Comparison of ENCODE assay signal across 11 cellular contexts in genomic region chr2:111072220-111072871, GRCh38. TPM values are rescaled to one million over a fixed set of nuclear protein-coding genes. Genes with fewer than 3 reads are reported as not detected.
DNase-seq lines count a peak whose midpoint lies in the region; ATAC-seq, FAIRE-seq and TF ChIP-seq lines count a peak whose summit lies in the region.
"Had no signal": no experiment of that assay in that cellular context is flagged by ENCODE, and none has a peak within 500 bp of the region (broad histone marks: within the 10 kb centered on the region; RNA-seq: fewer than 3 reads in every experiment).

No MANE protein-coding gene starts in this region.

- no peaks in the 10 kb centered on the region for H3K36me3 Mint-ChIP-seq in astrocyte (ENCODE audit: low read depth, unreplicated experiment)
- no peaks in the 10 kb centered on the region for H3K36me3 Mint-ChIP-seq in type B pancreatic cell
- no peaks in the 10 kb centered on the region for H3K36me3 Mint-ChIP-seq in CD4-positive, alpha-beta memory T cell

- FAIRE-seq in astrocyte (lab: Jason Lieb, UNC) (peak; percentile 74), urothelium cell line (lab: Jason Lieb, UNC) (peak; percentile 46)

- H3K27me3 Mint-ChIP-seq in astrocyte (ENCODE audit: low read depth, unreplicated experiment) (peaks cover 4% of the 10 kb centered on the region), type B pancreatic cell (no peaks in the 10 kb centered on the region)
- peaks cover 0 to 5% of the 10 kb centered on the region in 2 donors for H3K27me3 Mint-ChIP-seq in CD4-positive, alpha-beta memory T cell
- H3K27me3 Mint-ChIP-seq: activated naive CD8-positive, alpha-beta T cell had no signal

- DNase-seq in left ventricle myocardium superior (no peak), Right ventricle myocardium superior (no peak), astrocyte (ENCODE audit: low read depth) (peak; percentile 87), hepatic stellate cell (ENCODE audit: low spot score) (peak; percentile 60), urothelium cell line (ENCODE audit: low spot score) (peak; percentile 72), type B pancreatic cell (ENCODE audit: extremely low spot score, unreplicated experiment) (no peak), NCI-H2171 treated with DMSO at 0.1 percent for 48 hours (lab: John Stamatoyannopoulos, UW) (no peak)
- DNase-seq in CD4-positive, alpha-beta memory T cell = no peak
- DNase-seq: AML-193 had no signal

- peak overlapping the region; percentile 64 for H3K4me2 ChIP-seq in astrocyte (ENCODE audit: low read length)

- intact Hi-C loops in left ventricle myocardium superior (cut with micrococcal nuclease) (no loop called here), Right ventricle myocardium superior (cut with DNase I) (no loop called here)
- intact Hi-C loops in CD4-positive, alpha-beta memory T cell (cut with micrococcal nuclease) = no loop called here

- peak overlapping the region; percentile 14 for H3K4me3 ChIP-seq in astrocyte (ENCODE audit: insufficient read depth, low read depth, low read length)
- H3K4me3 ChIP-seq in CD4-positive, alpha-beta memory T cell (ENCODE audit: low read length in 2 of 2) = no peak overlapping the region

- TF ChIP-seq CTCF in astrocyte (IDR thresholded peaks at IDR 0.05; ENCODE audit: insufficient read depth, low read depth, low read length) (no peak), type B pancreatic cell (conservative IDR thresholded peaks at IDR 0.05) (no peak)

- no peaks in the 10 kb centered on the region for H4K20me1 ChIP-seq in astrocyte (ENCODE audit: insufficient read depth, low read length)

- peak overlapping the region; percentile 38 for H3K27ac Mint-ChIP-seq in astrocyte (ENCODE audit: unreplicated experiment)
- H3K27ac Mint-ChIP-seq in type B pancreatic cell = no peak overlapping the region
- no peak overlapping the region for H3K27ac Mint-ChIP-seq in CD4-positive, alpha-beta memory T cell
- H3K27ac Mint-ChIP-seq: activated naive CD8-positive, alpha-beta T cell had no signal

- no peaks in the 10 kb centered on the region for H3K9me3 ChIP-seq in astrocyte (ENCODE audit: insufficient read depth, low read depth, low read length)
- no peaks in the 10 kb centered on the region for H3K9me3 ChIP-seq in CD4-positive, alpha-beta memory T cell (ENCODE audit: control insufficient read depth in 1 of 2, low read length in 2 of 2)
- H3K9me3 ChIP-seq: neutrophil had no signal

- H3K4me3 Mint-ChIP-seq in astrocyte (ENCODE audit: unreplicated experiment) (no peak overlapping the region), type B pancreatic cell (no peak overlapping the region)
- no peak overlapping the region for H3K4me3 Mint-ChIP-seq in CD4-positive, alpha-beta memory T cell
- H3K4me3 Mint-ChIP-seq: activated naive CD8-positive, alpha-beta T cell had no signal

- no peaks in the 10 kb centered on the region for H3K36me3 ChIP-seq in astrocyte (ENCODE audit: insufficient read depth, low read length)
- H3K36me3 ChIP-seq in CD4-positive, alpha-beta memory T cell (ENCODE audit: insufficient read depth, low read length) = no peaks in the 10 kb centered on the region
- H3K36me3 ChIP-seq: neutrophil had no signal

- CTCF ChIA-PET in CD4-positive, alpha-beta memory T cell (lab: Charles Lee; ENCODE audit: partially characterized antibody) = interaction anchor here (1.7 to 2.1 kb wide), 2 partner anchors 10 to 32 kb away, joined by 3 to 5 read pairs; no protein-coding TSS in a partner anchor

- no peak overlapping the region for H2AFZ ChIP-seq in astrocyte (ENCODE audit: low read depth, low read length)

- POLR2A ChIA-PET in CD4-positive, alpha-beta memory T cell (lab: Charles Lee; ENCODE audit: partially characterized antibody) = no interaction called here

- no peaks in the 10 kb centered on the region for H3K79me2 ChIP-seq in astrocyte (ENCODE audit: insufficient read depth, low read length)

- peak overlapping the region; percentile 83 for H3K27ac ChIP-seq in astrocyte (ENCODE audit: low read depth, low read length)
- no peak overlapping the region for H3K27ac ChIP-seq in CD4-positive, alpha-beta memory T cell (ENCODE audit: low read depth, low read length)
- H3K27ac ChIP-seq: neutrophil had no signal

- ATAC-seq in left ventricle myocardium superior (peak; percentile 59), Right ventricle myocardium superior (ENCODE audit: poor library complexity) (no peak)

- peaks cover 23% of the 10 kb centered on the region for H3K4me1 ChIP-seq in astrocyte (ENCODE audit: insufficient read depth, low read length)
- no peaks in the 10 kb centered on the region for H3K4me1 ChIP-seq in CD4-positive, alpha-beta memory T cell (ENCODE audit: insufficient read depth, low read length)

- H3K27me3 ChIP-seq in astrocyte (ENCODE audit: insufficient read depth, low read length) = peaks cover 4% of the 10 kb centered on the region
- no peaks in the 10 kb centered on the region for H3K27me3 ChIP-seq in CD4-positive, alpha-beta memory T cell (ENCODE audit: insufficient read depth, low read length)
- H3K27me3 ChIP-seq: neutrophil had no signal

- peaks cover 5% of the 10 kb centered on the region for H3K9me3 Mint-ChIP-seq in astrocyte (ENCODE audit: unreplicated experiment)
- H3K9me3 Mint-ChIP-seq in type B pancreatic cell = peaks cover 13% of the 10 kb centered on the region
- H3K9me3 Mint-ChIP-seq in CD4-positive, alpha-beta memory T cell = peaks cover 0 to 31% (median 19%) of the 10 kb centered on the region in 8 donors

- H3K9ac ChIP-seq in astrocyte (ENCODE audit: low read length) = peak overlapping the region; percentile 55

- H3K4me1 Mint-ChIP-seq in astrocyte (ENCODE audit: low read depth, unreplicated experiment) (peaks cover 11% of the 10 kb centered on the region), type B pancreatic cell (ENCODE audit: unreplicated experiment) (no peaks in the 10 kb centered on the region)
- no peaks in the 10 kb centered on the region for H3K4me1 Mint-ChIP-seq in CD4-positive, alpha-beta memory T cell

RNA-seq across cellular contexts. Expression of gene BCL2L11, which starts 48.4 kb away (rescaled TPM):
- total RNA-seq in left ventricle myocardium superior = 10.1 TPM
- 10.8 TPM for total RNA-seq in Right ventricle myocardium superior
- 12.6 and 19.3 TPM in 2 replicates for total RNA-seq in astrocyte
- 28.7 and 29.2 TPM in 2 replicates for total RNA-seq in type B pancreatic cell (ENCODE audit: low replicate concordance)
- 10 to 100 TPM; 33.4 to 34.1 TPM for total RNA-seq in CD4-positive, alpha-beta memory T cell
- 10 to 100 TPM in 1 of 2 donors, 1 to 10 TPM in 1; 4.7 to 15.8 TPM for polyA plus RNA-seq in CD4-positive, alpha-beta memory T cell

Comparison
In these comparisons a context has a peak if more than half of its experiments do, and no peak if none do; other contexts are left out.
1. DNase-seq: peak in astrocyte (single experiment), hepatic stellate cell (single experiment) and urothelium cell line (single experiment); none in left ventricle myocardium superior (single experiment), Right ventricle myocardium superior (single experiment), type B pancreatic cell (single experiment), CD4-positive, alpha-beta memory T cell (0 of 5) and NCI-H2171 treated with DMSO at 0.1 percent for 48 hours (single experiment).